In the genomic region with DNA sequence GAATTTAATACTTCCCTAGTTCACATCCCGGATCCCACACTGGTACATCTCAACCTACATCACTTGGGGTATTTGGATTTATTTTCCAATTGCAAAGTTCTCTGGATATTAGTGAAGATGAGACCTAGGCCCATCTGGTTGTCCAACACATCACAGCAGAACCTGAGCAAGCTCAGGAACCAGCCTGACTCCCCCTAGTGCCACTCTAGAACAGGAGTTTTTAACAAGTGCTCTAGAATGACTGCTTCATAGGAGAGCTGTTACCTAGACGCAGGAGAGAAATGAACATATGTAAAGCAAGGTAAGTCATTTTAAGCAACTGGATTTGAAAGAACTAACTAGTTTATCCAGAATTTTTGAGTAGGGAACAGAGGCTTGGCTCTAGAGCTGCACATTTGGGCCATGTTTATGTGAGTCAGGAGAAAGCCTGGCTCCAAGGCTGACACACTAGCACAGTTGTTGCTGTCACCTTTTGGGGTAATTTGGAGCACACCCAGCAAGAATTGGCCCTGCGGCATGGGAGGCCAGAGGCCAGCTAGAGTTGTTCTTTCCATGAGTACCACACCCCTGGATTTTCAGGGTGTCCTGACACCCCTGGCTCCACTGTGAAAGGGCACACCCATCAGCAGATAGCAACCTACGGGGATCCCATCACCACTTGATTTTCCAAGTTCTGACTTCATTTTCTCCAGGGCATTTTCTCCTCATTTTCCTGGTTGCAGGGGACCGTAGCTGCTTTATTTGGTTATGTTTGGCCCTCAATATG, we compare ENCODE assay signal across 10 cellular contexts.
A peak's percentile ranks its signal among the peaks of the same experiment; 100 is the strongest.
DNase-seq lines count a peak whose midpoint lies in the region; ATAC-seq and TF ChIP-seq lines count a peak whose summit lies in the region.
"Had no signal": no experiment of that assay in that cellular context is flagged by ENCODE, and none has a peak within 500 bp of the region (broad histone marks: within the 10 kb centered on the region; RNA-seq: fewer than 3 reads in every experiment).

No MANE protein-coding gene starts in this region.

- no peak overlapping the region for H3K4me3 ChIP-seq in HFF-Myc (replicated peaks; ENCODE audit: low read depth, low read length)
- peak overlapping the region; percentile 59 for H3K4me3 ChIP-seq in SK-N-MC
- no peak overlapping the region for H3K4me3 ChIP-seq in hepatocyte
- no peak overlapping the region for H3K4me3 ChIP-seq in colonic mucosa

- H3K9ac ChIP-seq in SK-N-MC (ENCODE audit: insufficient read length) (peak overlapping the region; percentile 19), colonic mucosa (ENCODE audit: low read depth in 2 of 2, low read length in 2 of 2) (no peak overlapping the region)

- H3K27ac ChIP-seq in SK-N-MC (peak overlapping the region; percentile 94), hepatocyte (no peak overlapping the region), colonic mucosa (no peak overlapping the region)

- no peak for ATAC-seq in HG03378 (IDR thresholded peaks at IDR 0.05; ENCODE audit: unreplicated experiment)
- ATAC-seq: left colon had no signal

- H4K20me1 ChIP-seq in hepatocyte (ENCODE audit: insufficient read depth, poor library complexity, severe bottlenecking), result no peaks in the 10 kb centered on the region

- H3K4me2 ChIP-seq in hepatocyte, result no peak overlapping the region

- TF ChIP-seq CTCF in HFF-Myc (IDR thresholded peaks at IDR 0.05; ENCODE audit: low read depth, low read length, missing control alignments) (peak; percentile 26), hepatocyte (IDR thresholded peaks at IDR 0.05; ENCODE audit: poor library complexity) (peak; percentile 3), colonic mucosa (IDR thresholded peaks at IDR 0.05) (no peak)

- WGBS in hepatocyte (ENCODE audit: low lambda C conversion rate, missing lambda C conversion rate), result 94% methylated on average over 5 of the region's 5 CpGs

- H3K27me3 ChIP-seq in hepatocyte, result no peaks in the 10 kb centered on the region
- H3K27me3 ChIP-seq in colonic mucosa, result no peaks in the 10 kb centered on the region

- intact Hi-C loops in colonic mucosa (cut with DNase I), result no loop called here

- no peaks in the 10 kb centered on the region for H3K36me3 ChIP-seq in SK-N-MC (ENCODE audit: insufficient read depth, low read length)
- H3K36me3 ChIP-seq in hepatocyte (replicated peaks; ENCODE audit: insufficient read depth, low read depth), result no peaks in the 10 kb centered on the region
- no peaks in the 10 kb centered on the region for H3K36me3 ChIP-seq in colonic mucosa

- H3K79me2 ChIP-seq in hepatocyte, result no peaks in the 10 kb centered on the region

- H3K4me1 ChIP-seq in hepatocyte (ENCODE audit: insufficient read depth), result no peaks in the 10 kb centered on the region
- H3K4me1 ChIP-seq in colonic mucosa, result no peaks in the 10 kb centered on the region

- DNase-seq in ELR (ENCODE audit: low read depth) (peak; percentile 48), HFF-Myc (ENCODE audit: extremely low read depth, low read depth) (no peak), SK-N-MC (ENCODE audit: low read depth, low spot score) (no peak), hepatocyte (ENCODE audit: low spot score) (no peak), colonic mucosa (no peak), DMS114 treated with DMSO at 0.1 percent for 48 hours (lab: John Stamatoyannopoulos, UW; ENCODE audit: unreplicated experiment) (no peak), foreskin melanocyte (no peak)
- DNase-seq: DND-41, left colon had no signal

- no peak overlapping the region for H2AFZ ChIP-seq in hepatocyte

- H3K9me3 ChIP-seq in SK-N-MC (ENCODE audit: low read depth, low read length) (no peaks in the 10 kb centered on the region), hepatocyte (ENCODE audit: low read depth) (no peaks in the 10 kb centered on the region), colonic mucosa (no peaks in the 10 kb centered on the region)

- H3K9me2 ChIP-seq in hepatocyte (replicated peaks; ENCODE audit: insufficient read depth), result no peaks in the 10 kb centered on the region
